Comparison of ENCODE assay signal across 8 cellular contexts in genomic region chr14:100025111-100025510, GRCh38. TPM values are rescaled to one million over a fixed set of nuclear protein-coding genes. Genes with fewer than 3 reads are reported as not detected.
DNase-seq lines count a peak whose midpoint lies in the region; ATAC-seq and TF ChIP-seq lines count a peak whose summit lies in the region.

No MANE protein-coding gene starts in this region.

- H3K4me1 ChIP-seq in upper lobe of left lung, result peaks cover 9 to 25% (median 18%) of the 10 kb centered on the region in 4 donors

- CTCF ChIA-PET in AG04449 (lab: Yijun Ruan, JAX), result interaction anchor here (1.0 to 4.6 kb wide), 15 partner anchors 8 to 83 kb away, joined by 3 to 47 read pairs (median 7); no protein-coding TSS in a partner anchor

- no peak for TF ChIP-seq EP300 in upper lobe of left lung (IDR thresholded peaks at IDR 0.05)

- ATAC-seq in GM18511 (IDR thresholded peaks at IDR 0.05; ENCODE audit: unreplicated experiment) (peak; percentile 73), upper lobe of left lung (ENCODE audit: low FRiP score in 2 of 2) (peak; percentile 27 to 76), GM21381 (IDR thresholded peaks at IDR 0.05; ENCODE audit: unreplicated experiment) (no peak)

- DNase-seq in AG04449 (ENCODE audit: low read depth, low spot score) (no peak), M059J (ENCODE audit: low read depth) (peak; percentile 47), iPS-NIHi7 (ENCODE audit: extremely low spot score) (peak; percentile 80), upper lobe of left lung (peak in 1 of 2 donors; percentile 65), DMS79 (lab: John Stamatoyannopoulos, UW) (no peak)
- DNase-seq in activated T-cell treated with anti-CD3 and anti-CD28 coated beads, Interleukin-2, amount 50 U/mL, for 1 hour, result peak; percentile 23

- TF ChIP-seq POLR2A in upper lobe of left lung (IDR thresholded peaks at IDR 0.05), result no peak

- WGBS in upper lobe of left lung, 2 donors, result 42 to 50% methylated on average over 1 of the region's 1 CpG

- no peaks in the 10 kb centered on the region for H3K27me3 ChIP-seq in upper lobe of left lung

- H3K4me3 ChIP-seq in AG04449 (ENCODE audit: low read depth, low read length) (no peak overlapping the region), upper lobe of left lung (no peak overlapping the region)

- TF ChIP-seq CTCF in AG04449 (IDR thresholded peaks at IDR 0.05; ENCODE audit: insufficient read depth, low read length, missing control alignments), result peak; percentile 55
- peak in 2 of 6 experiments; percentile 22 to 31 for TF ChIP-seq CTCF in upper lobe of left lung (IDR thresholded peaks at IDR 0.05)

- POLR2A ChIA-PET in AG04449 (lab: Yijun Ruan, JAX), result no interaction called here

- no peaks in the 10 kb centered on the region for H3K36me3 ChIP-seq in upper lobe of left lung

- no peaks in the 10 kb centered on the region for H3K9me3 ChIP-seq in upper lobe of left lung

- H3K27ac ChIP-seq in upper lobe of left lung, result peak overlapping the region in 3 of 4 donors; percentile 4 to 54 (median 43)

RNA-seq across cellular contexts. Expression of gene EVL, which starts 40.1 kb away (rescaled TPM):
- total RNA-seq in M059J (2014; rRNA removed; shearing (Covaris generic)), result 21.6 and 21.8 TPM in 2 replicates
- total RNA-seq in upper lobe of left lung, result 100 to 1,000 TPM in 5 of 6 donors, 10 to 100 TPM in 1; 69.6 to 222 (median 140) TPM

Comparison
In these comparisons a context has a peak if more than half of its experiments do, and no peak if none do; other contexts are left out.
1. DNase-seq: peak in M059J (single experiment), activated T-cell treated with anti-CD3 and anti-CD28 coated beads, Interleukin-2, amount 50 U/mL, for 1 hour (single experiment) and iPS-NIHi7 (single experiment); none in AG04449 (single experiment) and DMS79 (single experiment).